ENCODE assay signal across 8 cellular contexts in genomic region chr22:25447689-25448434, GRCh38.
DNase-seq lines count a peak whose midpoint lies in the region; TF ChIP-seq lines count a peak whose summit lies in the region.

No MANE protein-coding gene starts in this region.

- no peaks in the 10 kb centered on the region for H3K27me3 ChIP-seq in Caco-2 (replicated peaks; ENCODE audit: control insufficient read depth, insufficient read depth, low read length)
- no peaks in the 10 kb centered on the region for H3K27me3 ChIP-seq in HUES48 (ENCODE audit: control insufficient read depth, insufficient read depth, low read length)
- H3K27me3 ChIP-seq in OCI-LY3 (ENCODE audit: low read depth, low read length) = no peaks in the 10 kb centered on the region
- H3K27me3 ChIP-seq in mucosa of stomach (ENCODE audit: control insufficient read depth, insufficient read depth, low read length) = no peaks in the 10 kb centered on the region

- BruUV-seq in Caco-2 (replicated peaks; lab: Mats Ljungman, UMichigan) = no TSS peak

- peak overlapping the region; percentile 93 for H2AFZ ChIP-seq in OCI-LY3 (ENCODE audit: low read depth, low read length)

- peak overlapping the region; percentile 98 for H3K4me3 Mint-ChIP-seq in Caco-2 (ENCODE audit: unreplicated experiment)

- H3K27ac Mint-ChIP-seq in Caco-2 (ENCODE audit: unreplicated experiment) = peak overlapping the region; percentile 7

- H3K9me3 Mint-ChIP-seq in Caco-2 (ENCODE audit: unreplicated experiment) = no peaks in the 10 kb centered on the region

- intact Hi-C loops in Caco-2 (cut with micrococcal nuclease; ENCODE audit: unreplicated experiment) = loop anchor here (5.0 kb wide), 1 partner anchor 324 kb away; no protein-coding TSS in a partner anchor

- H3K4me1 ChIP-seq in Caco-2 = 0 out of 2 replicates have a peak, but pooled peaks cover 5% of the 10 kb centered on the region
- H3K4me1 ChIP-seq in HUES48 (ENCODE audit: control insufficient read depth, insufficient read depth, low read length) = peaks cover 9% of the 10 kb centered on the region; the same call in 1 of the 2 replicates
- peaks cover 20% of the 10 kb centered on the region for H3K4me1 ChIP-seq in OCI-LY3 (ENCODE audit: low read length)
- peaks cover 5% of the 10 kb centered on the region for H3K4me1 ChIP-seq in mucosa of stomach (ENCODE audit: control insufficient read depth, insufficient read depth, low read length)

- no peak overlapping the region for H3K27ac ChIP-seq in HUES48 (ENCODE audit: low read depth, low read length)
- H3K27ac ChIP-seq in OCI-LY3 (ENCODE audit: low read length) = peak overlapping the region; percentile 50

- peaks cover 21% of the 10 kb centered on the region for H4K20me1 ChIP-seq in OCI-LY3 (ENCODE audit: insufficient read depth, low read length)

- POLR2A ChIA-PET in Caco-2 (lab: Charles Lee) = no interaction called here

- no peaks in the 10 kb centered on the region for H3K9me3 ChIP-seq in Caco-2
- H3K9me3 ChIP-seq in HUES48 (ENCODE audit: control insufficient read depth, insufficient read depth, low read length) = no peaks in the 10 kb centered on the region
- H3K9me3 ChIP-seq in OCI-LY3 (ENCODE audit: insufficient read depth, low read length) = no peaks in the 10 kb centered on the region
- no peaks in the 10 kb centered on the region for H3K9me3 ChIP-seq in mucosa of stomach (ENCODE audit: control insufficient read depth, low read length)

- TF ChIP-seq CTCF in Caco-2 (IDR thresholded peaks at IDR 0.05; ENCODE audit: insufficient read depth in 1 of 2, low read depth in 1 of 2, low read length in 1 of 2, severe bottlenecking in 1 of 2, unreplicated experiment in 1 of 2) (peak; percentile 85), GM20000 (IDR thresholded peaks at IDR 0.05; ENCODE audit: extremely low read depth, missing control alignments) (peak; percentile 95), OCI-LY3 (IDR thresholded peaks at IDR 0.05; ENCODE audit: low read depth, low read length) (peak; percentile 81)

- H3K36me3 Mint-ChIP-seq in Caco-2 (ENCODE audit: insufficient read depth, unreplicated experiment) = peaks cover 6% of the 10 kb centered on the region

- peak overlapping the region; percentile 82 for H3K4me2 ChIP-seq in OCI-LY3 (ENCODE audit: low read length)

- H3K79me2 ChIP-seq in OCI-LY3 (ENCODE audit: low read length) = peaks cover 60% of the 10 kb centered on the region

- H3K4me1 Mint-ChIP-seq in Caco-2 (ENCODE audit: low read depth, unreplicated experiment) = peaks cover 7% of the 10 kb centered on the region

- no peaks in the 10 kb centered on the region for H3K36me3 ChIP-seq in Caco-2 (ENCODE audit: control insufficient read depth, insufficient read depth, low read length)
- H3K36me3 ChIP-seq in HUES48 (ENCODE audit: control insufficient read depth, insufficient read depth, low read length) = no peaks in the 10 kb centered on the region
- peaks cover 9% of the 10 kb centered on the region for H3K36me3 ChIP-seq in OCI-LY3 (replicated peaks; ENCODE audit: low read depth, low read length)
- no peaks in the 10 kb centered on the region for H3K36me3 ChIP-seq in mucosa of stomach (ENCODE audit: control insufficient read depth, insufficient read depth, low read length)

- H3K9ac ChIP-seq in HUES48 (ENCODE audit: low read depth, low read length) (peak overlapping the region; percentile 70), OCI-LY3 (ENCODE audit: low read length) (peak overlapping the region; percentile 93), mucosa of stomach (ENCODE audit: low read length) (peak overlapping the region; percentile 82)

- peak; percentile 83 to 88 for DNase-seq in Caco-2
- peak; percentile 92 for DNase-seq in GM20000 (ENCODE audit: low spot score)
- peak; percentile 90 for DNase-seq in activated T-cell treated with anti-CD3 and anti-CD28 coated beads for 4 hours
- DNase-seq in erythroblast (lab: John Stamatoyannopoulos, UW) = peak; percentile 89 to 95
- peak; percentile 96 for DNase-seq in stimulated activated CD8-positive, alpha-beta memory T cell treated with anti-CD3 and anti-CD28 coated beads, Interleukin-4, amount 100 ng/mL, for 48 hours

- no peaks in the 10 kb centered on the region for H3K27me3 Mint-ChIP-seq in Caco-2 (ENCODE audit: insufficient read depth, unreplicated experiment)

- peak; percentile 41 for TF ChIP-seq POLR2A in erythroblast (IDR thresholded peaks at IDR 0.05; ENCODE audit: low read length)

- CTCF ChIA-PET in Caco-2 (lab: Charles Lee) = interaction anchor here (0.6 to 1.0 kb wide), 6 partner anchors 15 to 94 kb away, joined by 3 to 6 read pairs (median 3); no protein-coding TSS in a partner anchor

- H3K4me3 ChIP-seq in Caco-2 (ENCODE audit: low read depth, low read length) = peak overlapping the region; percentile 95
- H3K4me3 ChIP-seq in HUES48 (ENCODE audit: low read depth, low read length) = peak overlapping the region; percentile 97
- peak overlapping the region; percentile 89 for H3K4me3 ChIP-seq in OCI-LY3 (ENCODE audit: low read length)
- peak overlapping the region; percentile 81 for H3K4me3 ChIP-seq in mucosa of stomach (ENCODE audit: low read length)
